32 cellular contexts compared by ENCODE assay signal in genomic region chrX:67777148-67777547, GRCh38.
"Had no signal": no experiment of that assay in that cellular context is flagged by ENCODE, and none has a peak within 500 bp of the region (broad histone marks: within the 10 kb centered on the region; RNA-seq: fewer than 3 reads in every experiment).

No MANE protein-coding gene starts in this region.

- H3K9me3 ChIP-seq: esophagus muscularis mucosa, gastroesophageal sphincter had no signal

- H3K9me3 Mint-ChIP-seq: activated CD4-positive, alpha-beta T cell treated with anti-CD3 and anti-CD28 coated beads, Interleukin-2, amount 10 ng/mL, durations not matched to agents 24 days and 14 days; activated naive CD4-positive, alpha-beta T cell treated with anti-CD3 and anti-CD28 coated beads, Interleukin-2, amount 50 U/mL, for 24 hours; effector memory CD8-positive, alpha-beta T cell had no signal

- H3K27me3 Mint-ChIP-seq: activated CD4-positive, alpha-beta memory T cell treated with anti-CD3 and anti-CD28 coated beads for 36 hours; activated CD4-positive, alpha-beta T cell treated with anti-CD3 and anti-CD28 coated beads for 36 hours; activated CD4-positive, alpha-beta T cell treated with anti-CD3 and anti-CD28 coated beads, Interleukin-2, amount 10 ng/mL, durations not matched to agents 24 days and 14 days; activated CD8-positive, alpha-beta memory T cell treated with anti-CD3 and anti-CD28 coated beads, Interleukin-2, amount 10 ng/mL, durations not matched to agents 7 days and 5 days; activated naive CD4-positive, alpha-beta T cell treated with anti-CD3 and anti-CD28 coated beads, Interleukin-2, amount 50 U/mL, for 24 hours; activated naive CD8-positive, alpha-beta T cell treated with anti-CD3 and anti-CD28 coated beads, Interleukin-2, amount 10 ng/mL, durations not matched to agents 7 days and 5 days; effector memory CD8-positive, alpha-beta T cell had no signal

- H3K27me3 ChIP-seq: ascending aorta, brain microvascular endothelial cell, esophagus muscularis mucosa, foreskin keratinocyte, gastroesophageal sphincter had no signal

- H3K36me3 Mint-ChIP-seq: activated CD4-positive, alpha-beta memory T cell treated with anti-CD3 and anti-CD28 coated beads for 36 hours; activated CD8-positive, alpha-beta memory T cell treated with anti-CD3 and anti-CD28 coated beads, Interleukin-2, amount 10 ng/mL, durations not matched to agents 7 days and 5 days; activated naive CD4-positive, alpha-beta T cell treated with anti-CD3 and anti-CD28 coated beads, Interleukin-2, amount 50 U/mL, for 24 hours; activated naive CD8-positive, alpha-beta T cell treated with anti-CD3 and anti-CD28 coated beads, Interleukin-2, amount 10 ng/mL, durations not matched to agents 7 days and 5 days; T-cell had no signal

- H3K27ac ChIP-seq: ascending aorta, brain microvascular endothelial cell, esophagus muscularis mucosa, foreskin keratinocyte, gastroesophageal sphincter had no signal

- H3K4me3 Mint-ChIP-seq: activated CD4-positive, alpha-beta memory T cell treated with anti-CD3 and anti-CD28 coated beads for 36 hours; activated CD4-positive, alpha-beta T cell treated with anti-CD3 and anti-CD28 coated beads for 36 hours; activated CD4-positive, alpha-beta T cell treated with anti-CD3 and anti-CD28 coated beads, Interleukin-2, amount 10 ng/mL, durations not matched to agents 24 days and 14 days; activated CD8-positive, alpha-beta memory T cell treated with anti-CD3 and anti-CD28 coated beads, Interleukin-2, amount 10 ng/mL, durations not matched to agents 7 days and 5 days; activated CD8-positive, alpha-beta T cell treated with anti-CD3 and anti-CD28 coated beads, Interleukin-2, amount 10 ng/mL, durations not matched to agents 7 days and 5 days; activated naive CD4-positive, alpha-beta T cell treated with anti-CD3 and anti-CD28 coated beads for 36 hours; activated naive CD4-positive, alpha-beta T cell treated with anti-CD3 and anti-CD28 coated beads, Interleukin-2, amount 50 U/mL, for 24 hours; activated naive CD8-positive, alpha-beta T cell treated with anti-CD3 and anti-CD28 coated beads, Interleukin-2, amount 10 ng/mL, durations not matched to agents 7 days and 5 days; activated T-helper 1 cell treated with anti-CD3 and anti-CD28 coated beads, Interleukin-12 subunit alpha, Interleukin-12 subunit beta, Interleukin-2, Interleukin-4 antibody, amounts not matched to agents 30 ng/mL and 10 ng/mL and 1 ng/mL, durations not matched to agents 14 hours and 24 hours and 36 hours; effector memory CD8-positive, alpha-beta T cell; T-cell; T-helper 1 cell treated with Interleukin-12 subunit alpha and Interleukin-12 subunit beta and Interleukin-4 antibody, amounts not matched to agents 30 μg/mL and 1 μg/mL, for 36 hours had no signal

- H3K4me1 ChIP-seq: foreskin keratinocyte had no signal

- ATAC-seq: activated CD4-positive, alpha-beta T cell treated with anti-CD3 and anti-CD28 coated beads for 36 hours; activated CD8-positive, alpha-beta memory T cell treated with anti-CD3 and anti-CD28 coated beads, Interleukin-2, amount 10 ng/mL, durations not matched to agents 7 days and 5 days; activated CD8-positive, alpha-beta T cell treated with anti-CD3 and anti-CD28 coated beads, Interleukin-2, amount 10 ng/mL, durations not matched to agents 7 days and 5 days; effector memory CD8-positive, alpha-beta T cell; foreskin keratinocyte; gastroesophageal sphincter; T-cell had no signal

- H3K27ac Mint-ChIP-seq: activated CD4-positive, alpha-beta memory T cell treated with anti-CD3 and anti-CD28 coated beads for 36 hours; activated CD4-positive, alpha-beta T cell treated with anti-CD3 and anti-CD28 coated beads for 36 hours; activated CD4-positive, alpha-beta T cell treated with anti-CD3 and anti-CD28 coated beads, Interleukin-2, amount 10 ng/mL, durations not matched to agents 24 days and 14 days; activated CD8-positive, alpha-beta memory T cell treated with anti-CD3 and anti-CD28 coated beads, Interleukin-2, amount 10 ng/mL, durations not matched to agents 7 days and 5 days; activated CD8-positive, alpha-beta T cell treated with anti-CD3 and anti-CD28 coated beads, Interleukin-2, amount 10 ng/mL, durations not matched to agents 7 days and 5 days; activated naive CD4-positive, alpha-beta T cell treated with anti-CD3 and anti-CD28 coated beads for 36 hours; activated naive CD4-positive, alpha-beta T cell treated with anti-CD3 and anti-CD28 coated beads, Interleukin-2, amount 50 U/mL, for 24 hours; activated naive CD8-positive, alpha-beta T cell treated with anti-CD3 and anti-CD28 coated beads, Interleukin-2, amount 10 ng/mL, durations not matched to agents 7 days and 5 days; activated T-helper 1 cell treated with anti-CD3 and anti-CD28 coated beads, Interleukin-12 subunit alpha, Interleukin-12 subunit beta, Interleukin-2, Interleukin-4 antibody, amounts not matched to agents 30 ng/mL and 10 ng/mL and 1 ng/mL, durations not matched to agents 14 hours and 24 hours and 36 hours; activated T-helper 2 cell treated with anti-CD3 and anti-CD28 coated beads, Interferon-gamma antibody, Interleukin-2, Interleukin-4, amounts not matched to agents 10 μg/mL and 5 μg/mL and 100 μg/mL, durations not matched to agents 14 hours and 24 hours and 36 hours; effector memory CD8-positive, alpha-beta T cell; T-cell; T-helper 1 cell treated with Interleukin-12 subunit alpha and Interleukin-12 subunit beta and Interleukin-4 antibody, amounts not matched to agents 30 μg/mL and 1 μg/mL, for 36 hours had no signal

- H3K4me3 ChIP-seq: ascending aorta, esophagus muscularis mucosa, gastroesophageal sphincter had no signal

- H3K4me1 Mint-ChIP-seq: activated CD4-positive, alpha-beta T cell treated with anti-CD3 and anti-CD28 coated beads for 36 hours; activated CD4-positive, alpha-beta T cell treated with anti-CD3 and anti-CD28 coated beads, Interleukin-2, amount 10 ng/mL, durations not matched to agents 24 days and 14 days; activated CD8-positive, alpha-beta memory T cell treated with anti-CD3 and anti-CD28 coated beads, Interleukin-2, amount 10 ng/mL, durations not matched to agents 7 days and 5 days; activated naive CD4-positive, alpha-beta T cell treated with anti-CD3 and anti-CD28 coated beads, Interleukin-2, amount 50 U/mL, for 24 hours; activated naive CD8-positive, alpha-beta T cell treated with anti-CD3 and anti-CD28 coated beads, Interleukin-2, amount 10 ng/mL, durations not matched to agents 7 days and 5 days had no signal

- FAIRE-seq: colon had no signal

- DNase-seq: activated CD4-positive, alpha-beta memory T cell treated with anti-CD3 and anti-CD28 coated beads for 36 hours; activated CD4-positive, alpha-beta T cell treated with anti-CD3 and anti-CD28 coated beads for 36 hours; activated CD4-positive, alpha-beta T cell treated with anti-CD3 and anti-CD28 coated beads, Interleukin-2, amount 10 ng/mL, durations not matched to agents 24 days and 14 days; activated CD4-positive, CD25-positive, alpha-beta regulatory T cell; activated CD4-positive, CD25-positive, alpha-beta regulatory T cell treated with anti-CD3 and anti-CD28 coated beads, Interleukin-2, amount 50 U/mL, for 72 hours; activated CD8-positive, alpha-beta memory T cell treated with anti-CD3 and anti-CD28 coated beads, Interleukin-2, amount 10 ng/mL, durations not matched to agents 7 days and 5 days; activated CD8-positive, alpha-beta memory T cell treated with anti-CD3 and anti-CD28 coated beads, Interleukin-2, amount 50 U/mL, for 4 hours; activated CD8-positive, alpha-beta T cell treated with anti-CD3 and anti-CD28 coated beads, Interleukin-2, amount 10 ng/mL, durations not matched to agents 7 days and 5 days; activated effector memory CD4-positive, alpha-beta T cell treated with anti-CD3 and anti-CD28 coated beads, Interleukin-2, amount 50 U/mL, for 16 hours; activated naive CD4-positive, alpha-beta T cell treated with anti-CD3 and anti-CD28 coated beads for 36 hours; activated naive CD8-positive, alpha-beta T cell treated with anti-CD3 and anti-CD28 coated beads, Interleukin-2, amount 10 ng/mL, durations not matched to agents 7 days and 5 days; activated T-cell treated with anti-CD3 and anti-CD28 coated beads, Interleukin-2, amount 50 U/mL, for 1 hour; activated T-cell treated with anti-CD3 and anti-CD28 coated beads, Interleukin-2, amount 50 U/mL, for 48 hours; brain microvascular endothelial cell; caudate nucleus; cortex of kidney; dermis blood vessel endothelial cell; effector CD4-positive, alpha-beta T cell; effector memory CD8-positive, alpha-beta T cell; erythroblast; foreskin keratinocyte; SW 1271; T-cell; T1000 had no signal

- H3K36me3 ChIP-seq: ascending aorta, brain microvascular endothelial cell, esophagus muscularis mucosa, gastroesophageal sphincter had no signal
